In genomic region chr9:78306222-78307076, GRCh38 we compare ENCODE assay signal across 24 cellular contexts.
"Had no signal": no experiment of that assay in that cellular context is flagged by ENCODE, and none has a peak within 500 bp of the region (broad histone marks: within the 10 kb centered on the region; RNA-seq: fewer than 3 reads in every experiment).

No MANE protein-coding gene starts in this region.

- H3K4me1 Mint-ChIP-seq: memory B cell had no signal

- H3K9me3 Mint-ChIP-seq: dendritic cell treated with granulocyte-macrophage colony-stimulating factor and Interleukin-4, amounts not matched to agents 40 ng/mL and 50 ng/mL, for 4 days; effector memory CD8-positive, alpha-beta T cell; memory B cell; naive thymus-derived CD4-positive, alpha-beta T cell had no signal

- FAIRE-seq: colon, small intestine had no signal

- H3K27ac Mint-ChIP-seq: dendritic cell treated with granulocyte-macrophage colony-stimulating factor and Interleukin-4, amounts not matched to agents 40 ng/mL and 50 ng/mL, for 4 days; effector memory CD8-positive, alpha-beta T cell; memory B cell; naive thymus-derived CD4-positive, alpha-beta T cell had no signal

- H3K4me1 ChIP-seq: gastrocnemius medialis, heart right ventricle, left lung, lower lobe of right lung, stomach, transverse colon had no signal

- ATAC-seq: effector memory CD8-positive, alpha-beta T cell; gastrocnemius medialis; heart right ventricle; left lung; lower lobe of right lung; naive thymus-derived CD4-positive, alpha-beta T cell had no signal

- H3K4me3 ChIP-seq: esophagus muscularis mucosa, gastrocnemius medialis, heart right ventricle, left lung, lower lobe of right lung, sigmoid colon, stomach, thoracic aorta, transverse colon had no signal

- H3K27me3 Mint-ChIP-seq: dendritic cell treated with granulocyte-macrophage colony-stimulating factor and Interleukin-4, amounts not matched to agents 40 ng/mL and 50 ng/mL, for 4 days; effector memory CD8-positive, alpha-beta T cell; memory B cell; naive thymus-derived CD4-positive, alpha-beta T cell had no signal

- H3K27me3 ChIP-seq: esophagus muscularis mucosa, left lung, neutrophil, sigmoid colon, stomach had no signal

- H3K36me3 ChIP-seq: gastrocnemius medialis, sigmoid colon, thoracic aorta, transverse colon had no signal

- H3K27ac ChIP-seq: epithelial cell of prostate, esophagus muscularis mucosa, gastrocnemius medialis, heart right ventricle, left lung, lower lobe of right lung, neutrophil, stomach, thoracic aorta, transverse colon had no signal

- DNase-seq: effector memory CD8-positive, alpha-beta T cell; gastrocnemius medialis; heart right ventricle; hypothalamus; islet precursor cell; left lung; lower lobe of right lung; midbrain; naive thymus-derived CD4-positive, alpha-beta T cell; posterior cingulate gyrus; sigmoid colon; small intestine; stimulated activated CD4-positive, alpha-beta T cell treated with anti-CD3 and anti-CD28 coated beads, Interleukin-12 subunit alpha, Interleukin-12 subunit beta, amount 100 ng/mL, for 4 hours; stimulated activated naive CD4-positive, alpha-beta T cell; stomach; substantia nigra; transverse colon had no signal

- H3K4me3 Mint-ChIP-seq: dendritic cell treated with granulocyte-macrophage colony-stimulating factor and Interleukin-4, amounts not matched to agents 40 ng/mL and 50 ng/mL, for 4 days; effector memory CD8-positive, alpha-beta T cell; memory B cell; naive thymus-derived CD4-positive, alpha-beta T cell had no signal

- H3K9me3 ChIP-seq: esophagus muscularis mucosa, gastrocnemius medialis, heart right ventricle, left lung, lower lobe of right lung, neutrophil, sigmoid colon, stomach, thoracic aorta, transverse colon had no signal
